Comparison of ENCODE assay signal across 21 cellular contexts in the genomic region with DNA sequence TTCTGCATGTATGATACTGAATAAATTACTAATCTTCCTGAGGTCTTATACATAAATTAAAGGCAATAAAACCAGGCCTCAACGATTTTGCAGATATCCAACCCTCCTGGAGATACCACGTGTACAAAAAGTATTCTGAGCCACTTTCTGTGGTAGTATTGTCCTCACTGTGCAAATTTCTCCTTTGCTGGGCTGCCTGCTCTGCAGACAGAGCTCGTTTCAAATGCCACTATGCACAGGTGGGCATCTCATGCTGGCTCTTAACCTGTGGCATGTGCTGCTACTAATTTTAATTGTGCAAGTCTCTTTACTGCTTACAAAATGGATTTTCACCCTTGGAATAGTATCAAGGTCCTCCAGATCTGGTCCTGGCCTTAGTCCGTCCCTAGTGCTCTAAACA.
A peak's percentile ranks its signal among the peaks of the same experiment; 100 is the strongest.
DNase-seq lines count a peak whose midpoint lies in the region; ATAC-seq and TF ChIP-seq lines count a peak whose summit lies in the region.
"Had no signal": no experiment of that assay in that cellular context is flagged by ENCODE, and none has a peak within 500 bp of the region (broad histone marks: within the 10 kb centered on the region; RNA-seq: fewer than 3 reads in every experiment).

No MANE protein-coding gene starts in this region.

- peaks cover 13% of the 10 kb centered on the region; the same call in 1 of the 2 replicates for H3K9me3 ChIP-seq in Loucy (ENCODE audit: insufficient read depth, low read depth, low read length)
- H3K9me3 ChIP-seq in effector memory CD4-positive, alpha-beta T cell (ENCODE audit: control insufficient read depth, low read length) = no peaks in the 10 kb centered on the region
- H3K9me3 ChIP-seq: A549 had no signal

- H3K27ac ChIP-seq in caudate nucleus (ENCODE audit: low read depth, low read length) (peak overlapping the region; percentile 3), temporal lobe (ENCODE audit: low read depth, low read length) (peak overlapping the region; percentile 13)
- no peak overlapping the region for H3K27ac ChIP-seq in effector memory CD4-positive, alpha-beta T cell (ENCODE audit: insufficient read depth, low read length, poor library complexity, severe bottlenecking)
- H3K27ac ChIP-seq: A549, RWPE1 had no signal

- H3K9ac ChIP-seq in Loucy (ENCODE audit: low read depth, low read length, poor library complexity, severe bottlenecking) = no peak overlapping the region

- H3K27me3 ChIP-seq in Loucy (ENCODE audit: insufficient read depth, low read length, poor library complexity, severe bottlenecking) = no peaks in the 10 kb centered on the region
- H3K27me3 ChIP-seq in effector memory CD4-positive, alpha-beta T cell (replicated peaks; ENCODE audit: control insufficient read depth, insufficient read depth, low read length, poor library complexity, severe bottlenecking) = no peaks in the 10 kb centered on the region

- TF ChIP-seq CTCF in Loucy (conservative IDR thresholded peaks at IDR 0.05; ENCODE audit: low read length) = no peak

- H2AFZ ChIP-seq in Loucy (ENCODE audit: low read length) = no peak overlapping the region
- H2AFZ ChIP-seq: GM23338 had no signal

- DNase-seq in caudate nucleus (lab: John Stamatoyannopoulos, UW) = no peak
- no peak for DNase-seq in effector memory CD4-positive, alpha-beta T cell
- DNase-seq in activated CD4-positive, CD25-positive, alpha-beta regulatory T cell (lab: John Stamatoyannopoulos, UW) = no peak
- no peak for DNase-seq in G401 (ENCODE audit: low spot score)
- DNase-seq: CD4-positive, CD25-positive, alpha-beta regulatory T cell; DMS153; DND-41; H9; NCI-H1105 treated with DMSO at 0.1 percent for 48 hours; NCI-H146; NCI-H1930; NCI-H2107; NCI-H524; NCI-H774; SHP77 had no signal

- in situ Hi-C loops in G401 (cut with HindIII; ENCODE audit: low sequenced_read_pairs) = no loop called here

- ATAC-seq in HG02798 (IDR thresholded peaks at IDR 0.05; ENCODE audit: poor library complexity, unreplicated experiment) = peak; percentile 16
- ATAC-seq: GM23338 had no signal

- peaks cover 13% of the 10 kb centered on the region for H3K4me1 ChIP-seq in Loucy (ENCODE audit: insufficient read depth, low read length, poor library complexity, severe bottlenecking)
- H3K4me1 ChIP-seq in effector memory CD4-positive, alpha-beta T cell (ENCODE audit: control insufficient read depth, insufficient read depth, low read length, poor library complexity, severe bottlenecking) = no peaks in the 10 kb centered on the region
- H3K4me1 ChIP-seq: A549 had no signal

- H3K4me2 ChIP-seq in Loucy (ENCODE audit: low read depth, low read length, poor library complexity, severe bottlenecking) = peak overlapping the region; percentile 2
- H3K4me2 ChIP-seq: A549, GM23338 had no signal

- H3K36me3 ChIP-seq in Loucy (ENCODE audit: insufficient read depth, low read length) = no peaks in the 10 kb centered on the region
- H3K36me3 ChIP-seq in effector memory CD4-positive, alpha-beta T cell (ENCODE audit: control insufficient read depth, insufficient read depth, low read length) = no peaks in the 10 kb centered on the region

- H3K4me3 ChIP-seq in Loucy (ENCODE audit: low read length, poor library complexity, severe bottlenecking) = no peak overlapping the region
- no peak overlapping the region for H3K4me3 ChIP-seq in effector memory CD4-positive, alpha-beta T cell (ENCODE audit: insufficient read depth, low read depth, low read length, poor library complexity, severe bottlenecking)
- H3K4me3 ChIP-seq: A549, GM23338 had no signal

- H4K20me1 ChIP-seq in Loucy (ENCODE audit: insufficient read depth, low read length, poor library complexity, severe bottlenecking) = no peaks in the 10 kb centered on the region

- no peaks in the 10 kb centered on the region for H3K79me2 ChIP-seq in Loucy (ENCODE audit: insufficient read depth, low read length)

- no peaks in the 10 kb centered on the region for H3K9me2 ChIP-seq in Loucy (replicated peaks; ENCODE audit: low read depth, low read length)

- no peaks in the 10 kb centered on the region for H3F3A ChIP-seq in Loucy (ENCODE audit: low read depth)
